ENCODE assay signal across 1 cellular context in the genomic region with DNA sequence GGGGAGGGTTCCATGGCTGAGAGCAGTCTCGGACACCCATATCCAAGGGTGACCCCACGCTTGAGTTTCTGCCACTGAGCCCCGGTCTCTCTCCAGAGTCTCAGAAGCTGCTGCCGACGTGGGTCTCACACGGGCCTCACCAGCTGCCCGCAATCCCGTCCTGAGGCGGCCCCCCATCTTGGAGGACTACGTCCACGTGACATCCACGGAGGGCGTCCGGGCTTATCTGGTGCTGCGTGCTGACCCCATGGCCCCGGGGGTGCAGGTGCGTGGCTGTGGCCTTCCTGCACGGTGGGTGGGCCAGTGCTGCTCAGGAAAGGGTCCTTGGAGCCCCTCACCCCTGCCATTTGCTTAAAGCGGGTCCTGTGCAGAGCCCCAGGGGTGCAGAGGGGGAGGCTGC.
TF ChIP-seq lines count a peak whose summit lies in the region.

No MANE protein-coding gene starts in this region.

TF ChIP-seq in GM23338, 12 proteins besides CTCF, POLR2A, EP300 and RAD21 (continued from another document):
- no peak for TF ChIP-seq ZNF462 (CRISPR knock-in tag; IDR thresholded peaks at IDR 0.05)
